1 cellular context compared by ENCODE assay signal in the genomic region with DNA sequence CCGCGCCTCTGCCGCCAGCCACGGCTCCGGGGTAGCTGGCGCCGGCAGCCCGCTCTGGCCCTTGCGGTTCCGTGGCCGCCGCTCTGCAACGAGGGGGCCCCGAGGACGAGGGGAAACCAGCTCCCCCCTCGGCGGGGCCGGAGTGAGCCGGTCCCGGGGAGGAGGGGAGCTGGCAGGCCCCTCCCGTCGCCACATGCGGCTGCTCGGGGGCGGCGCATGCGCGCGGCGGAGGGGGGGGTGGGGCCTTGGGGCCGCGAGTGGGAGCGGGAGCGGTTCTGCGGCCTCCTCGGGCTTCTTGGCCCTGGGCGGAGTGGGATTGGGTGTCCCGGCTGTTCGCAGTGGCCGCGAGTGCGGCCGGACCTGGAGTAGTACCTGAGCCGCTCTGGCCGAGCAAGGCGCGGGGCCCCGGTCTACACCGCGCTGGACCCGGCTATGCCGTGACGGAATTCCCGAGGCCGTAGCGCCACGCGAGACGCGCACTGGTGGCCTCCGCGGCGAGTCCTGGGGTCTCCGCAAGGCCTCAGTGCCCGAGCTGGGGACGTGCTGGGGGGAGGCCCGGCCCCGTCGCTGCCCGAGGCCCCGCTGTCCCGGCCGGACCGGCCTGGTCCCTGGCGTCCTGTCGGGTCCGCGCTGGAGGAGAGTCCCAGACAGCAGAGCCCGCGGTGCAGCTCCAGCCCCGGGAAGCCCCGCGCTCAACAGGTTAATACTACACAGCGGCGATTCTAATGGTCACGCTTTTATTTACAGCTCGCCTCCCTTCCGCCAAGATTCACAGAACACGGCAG.
TF ChIP-seq lines count a peak whose summit lies in the region.

No MANE protein-coding gene starts in this region.

TF ChIP-seq in K562, 482 proteins besides CTCF, POLR2A, EP300 and RAD21 (continued from another document and continues in another):
- TF ChIP-seq, protein P1, sequence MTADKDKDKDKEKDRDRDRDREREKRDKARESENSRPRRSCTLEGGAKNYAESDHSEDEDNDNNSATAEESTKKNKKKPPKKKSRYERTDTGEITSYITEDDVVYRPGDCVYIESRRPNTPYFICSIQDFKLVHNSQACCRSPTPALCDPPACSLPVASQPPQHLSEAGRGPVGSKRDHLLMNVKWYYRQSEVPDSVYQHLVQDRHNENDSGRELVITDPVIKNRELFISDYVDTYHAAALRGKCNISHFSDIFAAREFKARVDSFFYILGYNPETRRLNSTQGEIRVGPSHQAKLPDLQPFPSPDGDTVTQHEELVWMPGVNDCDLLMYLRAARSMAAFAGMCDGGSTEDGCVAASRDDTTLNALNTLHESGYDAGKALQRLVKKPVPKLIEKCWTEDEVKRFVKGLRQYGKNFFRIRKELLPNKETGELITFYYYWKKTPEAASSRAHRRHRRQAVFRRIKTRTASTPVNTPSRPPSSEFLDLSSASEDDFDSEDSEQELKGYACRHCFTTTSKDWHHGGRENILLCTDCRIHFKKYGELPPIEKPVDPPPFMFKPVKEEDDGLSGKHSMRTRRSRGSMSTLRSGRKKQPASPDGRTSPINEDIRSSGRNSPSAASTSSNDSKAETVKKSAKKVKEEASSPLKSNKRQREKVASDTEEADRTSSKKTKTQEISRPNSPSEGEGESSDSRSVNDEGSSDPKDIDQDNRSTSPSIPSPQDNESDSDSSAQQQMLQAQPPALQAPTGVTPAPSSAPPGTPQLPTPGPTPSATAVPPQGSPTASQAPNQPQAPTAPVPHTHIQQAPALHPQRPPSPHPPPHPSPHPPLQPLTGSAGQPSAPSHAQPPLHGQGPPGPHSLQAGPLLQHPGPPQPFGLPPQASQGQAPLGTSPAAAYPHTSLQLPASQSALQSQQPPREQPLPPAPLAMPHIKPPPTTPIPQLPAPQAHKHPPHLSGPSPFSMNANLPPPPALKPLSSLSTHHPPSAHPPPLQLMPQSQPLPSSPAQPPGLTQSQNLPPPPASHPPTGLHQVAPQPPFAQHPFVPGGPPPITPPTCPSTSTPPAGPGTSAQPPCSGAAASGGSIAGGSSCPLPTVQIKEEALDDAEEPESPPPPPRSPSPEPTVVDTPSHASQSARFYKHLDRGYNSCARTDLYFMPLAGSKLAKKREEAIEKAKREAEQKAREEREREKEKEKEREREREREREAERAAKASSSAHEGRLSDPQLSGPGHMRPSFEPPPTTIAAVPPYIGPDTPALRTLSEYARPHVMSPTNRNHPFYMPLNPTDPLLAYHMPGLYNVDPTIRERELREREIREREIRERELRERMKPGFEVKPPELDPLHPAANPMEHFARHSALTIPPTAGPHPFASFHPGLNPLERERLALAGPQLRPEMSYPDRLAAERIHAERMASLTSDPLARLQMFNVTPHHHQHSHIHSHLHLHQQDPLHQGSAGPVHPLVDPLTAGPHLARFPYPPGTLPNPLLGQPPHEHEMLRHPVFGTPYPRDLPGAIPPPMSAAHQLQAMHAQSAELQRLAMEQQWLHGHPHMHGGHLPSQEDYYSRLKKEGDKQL (CRISPR knock-in tag; IDR thresholded peaks at IDR 0.05; ENCODE audit: borderline replicate concordance): 0 out of 2 replicates have a peak, but pooled peaks have one; percentile 57
- TF ChIP-seq TAF1 (IDR thresholded peaks at IDR 0.05; ENCODE audit: control insufficient read depth, extremely low read depth, insufficient read depth, low read length, severe bottlenecking): peak; percentile 53
- TF ChIP-seq POLR2AphosphoS2 (IDR thresholded peaks at IDR 0.05; ENCODE audit: low read length): no peak
- peak; percentile 99 for TF ChIP-seq ZFX (CRISPR knock-in tag; IDR thresholded peaks at IDR 0.05)
- TF ChIP-seq ZNF778 (CRISPR knock-in tag; IDR thresholded peaks at IDR 0.05): no peak
- TF ChIP-seq, protein P2, sequence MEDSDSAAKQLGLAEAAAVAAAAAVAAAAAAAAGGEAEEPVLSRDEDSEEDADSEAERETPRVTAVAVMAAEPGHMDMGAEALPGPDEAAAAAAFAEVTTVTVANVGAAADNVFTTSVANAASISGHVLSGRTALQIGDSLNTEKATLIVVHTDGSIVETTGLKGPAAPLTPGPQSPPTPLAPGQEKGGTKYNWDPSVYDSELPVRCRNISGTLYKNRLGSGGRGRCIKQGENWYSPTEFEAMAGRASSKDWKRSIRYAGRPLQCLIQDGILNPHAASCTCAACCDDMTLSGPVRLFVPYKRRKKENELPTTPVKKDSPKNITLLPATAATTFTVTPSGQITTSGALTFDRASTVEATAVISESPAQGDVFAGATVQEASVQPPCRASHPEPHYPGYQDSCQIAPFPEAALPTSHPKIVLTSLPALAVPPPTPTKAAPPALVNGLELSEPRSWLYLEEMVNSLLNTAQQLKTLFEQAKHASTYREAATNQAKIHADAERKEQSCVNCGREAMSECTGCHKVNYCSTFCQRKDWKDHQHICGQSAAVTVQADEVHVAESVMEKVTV (CRISPR knock-in tag; IDR thresholded peaks at IDR 0.05): no peak
- TF ChIP-seq BRD4 (IDR thresholded peaks at IDR 0.05): peak; percentile 90; the same call in 1 of the 2 replicates
- TF ChIP-seq, protein P3, sequence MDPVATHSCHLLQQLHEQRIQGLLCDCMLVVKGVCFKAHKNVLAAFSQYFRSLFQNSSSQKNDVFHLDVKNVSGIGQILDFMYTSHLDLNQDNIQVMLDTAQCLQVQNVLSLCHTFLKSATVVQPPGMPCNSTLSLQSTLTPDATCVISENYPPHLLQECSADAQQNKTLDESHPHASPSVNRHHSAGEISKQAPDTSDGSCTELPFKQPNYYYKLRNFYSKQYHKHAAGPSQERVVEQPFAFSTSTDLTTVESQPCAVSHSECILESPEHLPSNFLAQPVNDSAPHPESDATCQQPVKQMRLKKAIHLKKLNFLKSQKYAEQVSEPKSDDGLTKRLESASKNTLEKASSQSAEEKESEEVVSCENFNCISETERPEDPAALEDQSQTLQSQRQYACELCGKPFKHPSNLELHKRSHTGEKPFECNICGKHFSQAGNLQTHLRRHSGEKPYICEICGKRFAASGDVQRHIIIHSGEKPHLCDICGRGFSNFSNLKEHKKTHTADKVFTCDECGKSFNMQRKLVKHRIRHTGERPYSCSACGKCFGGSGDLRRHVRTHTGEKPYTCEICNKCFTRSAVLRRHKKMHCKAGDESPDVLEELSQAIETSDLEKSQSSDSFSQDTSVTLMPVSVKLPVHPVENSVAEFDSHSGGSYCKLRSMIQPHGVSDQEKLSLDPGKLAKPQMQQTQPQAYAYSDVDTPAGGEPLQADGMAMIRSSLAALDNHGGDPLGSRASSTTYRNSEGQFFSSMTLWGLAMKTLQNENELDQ (CRISPR knock-in tag; IDR thresholded peaks at IDR 0.05; ENCODE audit: borderline replicate concordance): no peak
- no peak for TF ChIP-seq NFATC3 (IDR thresholded peaks at IDR 0.05)
- TF ChIP-seq ZNF444 (CRISPR knock-in tag; IDR thresholded peaks at IDR 0.05): no peak
- TF ChIP-seq, protein P4, sequence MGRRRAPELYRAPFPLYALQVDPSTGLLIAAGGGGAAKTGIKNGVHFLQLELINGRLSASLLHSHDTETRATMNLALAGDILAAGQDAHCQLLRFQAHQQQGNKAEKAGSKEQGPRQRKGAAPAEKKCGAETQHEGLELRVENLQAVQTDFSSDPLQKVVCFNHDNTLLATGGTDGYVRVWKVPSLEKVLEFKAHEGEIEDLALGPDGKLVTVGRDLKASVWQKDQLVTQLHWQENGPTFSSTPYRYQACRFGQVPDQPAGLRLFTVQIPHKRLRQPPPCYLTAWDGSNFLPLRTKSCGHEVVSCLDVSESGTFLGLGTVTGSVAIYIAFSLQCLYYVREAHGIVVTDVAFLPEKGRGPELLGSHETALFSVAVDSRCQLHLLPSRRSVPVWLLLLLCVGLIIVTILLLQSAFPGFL (CRISPR knock-in tag; IDR thresholded peaks at IDR 0.05): no peak
- TF ChIP-seq TCF3 (CRISPR knock-in tag; IDR thresholded peaks at IDR 0.05): 0 out of 2 replicates have a peak, but pooled peaks have one; percentile 6
- peak; percentile 23; the same call in 1 of the 2 replicates for TF ChIP-seq EGR1 (conservative IDR thresholded peaks at IDR 0.05)
- TF ChIP-seq, protein P5, sequence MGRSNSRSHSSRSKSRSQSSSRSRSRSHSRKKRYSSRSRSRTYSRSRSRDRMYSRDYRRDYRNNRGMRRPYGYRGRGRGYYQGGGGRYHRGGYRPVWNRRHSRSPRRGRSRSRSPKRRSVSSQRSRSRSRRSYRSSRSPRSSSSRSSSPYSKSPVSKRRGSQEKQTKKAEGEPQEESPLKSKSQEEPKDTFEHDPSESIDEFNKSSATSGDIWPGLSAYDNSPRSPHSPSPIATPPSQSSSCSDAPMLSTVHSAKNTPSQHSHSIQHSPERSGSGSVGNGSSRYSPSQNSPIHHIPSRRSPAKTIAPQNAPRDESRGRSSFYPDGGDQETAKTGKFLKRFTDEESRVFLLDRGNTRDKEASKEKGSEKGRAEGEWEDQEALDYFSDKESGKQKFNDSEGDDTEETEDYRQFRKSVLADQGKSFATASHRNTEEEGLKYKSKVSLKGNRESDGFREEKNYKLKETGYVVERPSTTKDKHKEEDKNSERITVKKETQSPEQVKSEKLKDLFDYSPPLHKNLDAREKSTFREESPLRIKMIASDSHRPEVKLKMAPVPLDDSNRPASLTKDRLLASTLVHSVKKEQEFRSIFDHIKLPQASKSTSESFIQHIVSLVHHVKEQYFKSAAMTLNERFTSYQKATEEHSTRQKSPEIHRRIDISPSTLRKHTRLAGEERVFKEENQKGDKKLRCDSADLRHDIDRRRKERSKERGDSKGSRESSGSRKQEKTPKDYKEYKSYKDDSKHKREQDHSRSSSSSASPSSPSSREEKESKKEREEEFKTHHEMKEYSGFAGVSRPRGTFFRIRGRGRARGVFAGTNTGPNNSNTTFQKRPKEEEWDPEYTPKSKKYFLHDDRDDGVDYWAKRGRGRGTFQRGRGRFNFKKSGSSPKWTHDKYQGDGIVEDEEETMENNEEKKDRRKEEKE (IDR thresholded peaks at IDR 0.05; ENCODE audit: borderline replicate concordance in 1 of 2, control insufficient read depth in 1 of 2, low read depth in 2 of 2, low read length in 1 of 2): peak in 1 of 2 experiments; percentile 93; a peak in 2 of 4 replicates
- TF ChIP-seq, protein P6, sequence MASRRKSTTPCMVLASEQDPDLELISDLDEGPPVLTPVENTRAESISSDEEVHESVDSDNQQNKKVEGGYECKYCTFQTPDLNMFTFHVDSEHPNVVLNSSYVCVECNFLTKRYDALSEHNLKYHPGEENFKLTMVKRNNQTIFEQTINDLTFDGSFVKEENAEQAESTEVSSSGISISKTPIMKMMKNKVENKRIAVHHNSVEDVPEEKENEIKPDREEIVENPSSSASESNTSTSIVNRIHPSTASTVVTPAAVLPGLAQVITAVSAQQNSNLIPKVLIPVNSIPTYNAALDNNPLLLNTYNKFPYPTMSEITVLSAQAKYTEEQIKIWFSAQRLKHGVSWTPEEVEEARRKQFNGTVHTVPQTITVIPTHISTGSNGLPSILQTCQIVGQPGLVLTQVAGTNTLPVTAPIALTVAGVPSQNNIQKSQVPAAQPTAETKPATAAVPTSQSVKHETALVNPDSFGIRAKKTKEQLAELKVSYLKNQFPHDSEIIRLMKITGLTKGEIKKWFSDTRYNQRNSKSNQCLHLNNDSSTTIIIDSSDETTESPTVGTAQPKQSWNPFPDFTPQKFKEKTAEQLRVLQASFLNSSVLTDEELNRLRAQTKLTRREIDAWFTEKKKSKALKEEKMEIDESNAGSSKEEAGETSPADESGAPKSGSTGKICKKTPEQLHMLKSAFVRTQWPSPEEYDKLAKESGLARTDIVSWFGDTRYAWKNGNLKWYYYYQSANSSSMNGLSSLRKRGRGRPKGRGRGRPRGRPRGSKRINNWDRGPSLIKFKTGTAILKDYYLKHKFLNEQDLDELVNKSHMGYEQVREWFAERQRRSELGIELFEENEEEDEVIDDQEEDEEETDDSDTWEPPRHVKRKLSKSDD (conservative IDR thresholded peaks at IDR 0.05; ENCODE audit: low read length): 0 out of 2 replicates have a peak, but pooled peaks have one; percentile 11
- TF ChIP-seq PRPF4 (IDR thresholded peaks at IDR 0.05; ENCODE audit: insufficient read depth, low read depth, low read length, poor library complexity, severe bottlenecking): peak; percentile 45
- TF ChIP-seq, protein P7, sequence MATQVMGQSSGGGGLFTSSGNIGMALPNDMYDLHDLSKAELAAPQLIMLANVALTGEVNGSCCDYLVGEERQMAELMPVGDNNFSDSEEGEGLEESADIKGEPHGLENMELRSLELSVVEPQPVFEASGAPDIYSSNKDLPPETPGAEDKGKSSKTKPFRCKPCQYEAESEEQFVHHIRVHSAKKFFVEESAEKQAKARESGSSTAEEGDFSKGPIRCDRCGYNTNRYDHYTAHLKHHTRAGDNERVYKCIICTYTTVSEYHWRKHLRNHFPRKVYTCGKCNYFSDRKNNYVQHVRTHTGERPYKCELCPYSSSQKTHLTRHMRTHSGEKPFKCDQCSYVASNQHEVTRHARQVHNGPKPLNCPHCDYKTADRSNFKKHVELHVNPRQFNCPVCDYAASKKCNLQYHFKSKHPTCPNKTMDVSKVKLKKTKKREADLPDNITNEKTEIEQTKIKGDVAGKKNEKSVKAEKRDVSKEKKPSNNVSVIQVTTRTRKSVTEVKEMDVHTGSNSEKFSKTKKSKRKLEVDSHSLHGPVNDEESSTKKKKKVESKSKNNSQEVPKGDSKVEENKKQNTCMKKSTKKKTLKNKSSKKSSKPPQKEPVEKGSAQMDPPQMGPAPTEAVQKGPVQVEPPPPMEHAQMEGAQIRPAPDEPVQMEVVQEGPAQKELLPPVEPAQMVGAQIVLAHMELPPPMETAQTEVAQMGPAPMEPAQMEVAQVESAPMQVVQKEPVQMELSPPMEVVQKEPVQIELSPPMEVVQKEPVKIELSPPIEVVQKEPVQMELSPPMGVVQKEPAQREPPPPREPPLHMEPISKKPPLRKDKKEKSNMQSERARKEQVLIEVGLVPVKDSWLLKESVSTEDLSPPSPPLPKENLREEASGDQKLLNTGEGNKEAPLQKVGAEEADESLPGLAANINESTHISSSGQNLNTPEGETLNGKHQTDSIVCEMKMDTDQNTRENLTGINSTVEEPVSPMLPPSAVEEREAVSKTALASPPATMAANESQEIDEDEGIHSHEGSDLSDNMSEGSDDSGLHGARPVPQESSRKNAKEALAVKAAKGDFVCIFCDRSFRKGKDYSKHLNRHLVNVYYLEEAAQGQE (CRISPR knock-in tag; IDR thresholded peaks at IDR 0.05; ENCODE audit: low read depth): peak; percentile 82; the same call in 1 of the 2 replicates
- TF ChIP-seq HSF4 (CRISPR knock-in tag; IDR thresholded peaks at IDR 0.05; ENCODE audit: borderline replicate concordance): 0 out of 2 replicates have a peak, but pooled peaks have one; percentile 63
- TF ChIP-seq SREBF2 (CRISPR knock-in tag; IDR thresholded peaks at IDR 0.05): no peak
- TF ChIP-seq, protein P8, sequence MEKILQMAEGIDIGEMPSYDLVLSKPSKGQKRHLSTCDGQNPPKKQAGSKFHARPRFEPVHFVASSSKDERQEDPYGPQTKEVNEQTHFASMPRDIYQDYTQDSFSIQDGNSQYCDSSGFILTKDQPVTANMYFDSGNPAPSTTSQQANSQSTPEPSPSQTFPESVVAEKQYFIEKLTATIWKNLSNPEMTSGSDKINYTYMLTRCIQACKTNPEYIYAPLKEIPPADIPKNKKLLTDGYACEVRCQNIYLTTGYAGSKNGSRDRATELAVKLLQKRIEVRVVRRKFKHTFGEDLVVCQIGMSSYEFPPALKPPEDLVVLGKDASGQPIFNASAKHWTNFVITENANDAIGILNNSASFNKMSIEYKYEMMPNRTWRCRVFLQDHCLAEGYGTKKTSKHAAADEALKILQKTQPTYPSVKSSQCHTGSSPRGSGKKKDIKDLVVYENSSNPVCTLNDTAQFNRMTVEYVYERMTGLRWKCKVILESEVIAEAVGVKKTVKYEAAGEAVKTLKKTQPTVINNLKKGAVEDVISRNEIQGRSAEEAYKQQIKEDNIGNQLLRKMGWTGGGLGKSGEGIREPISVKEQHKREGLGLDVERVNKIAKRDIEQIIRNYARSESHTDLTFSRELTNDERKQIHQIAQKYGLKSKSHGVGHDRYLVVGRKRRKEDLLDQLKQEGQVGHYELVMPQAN (IDR thresholded peaks at IDR 0.05; ENCODE audit: borderline replicate concordance): peak; percentile 19; the same call in 1 of the 2 replicates
- no peak for TF ChIP-seq HNRNPL (IDR thresholded peaks at IDR 0.05; ENCODE audit: low read depth, low read length)
